1 cellular context compared by ENCODE assay signal in genomic region chr9:92138157-92138959, GRCh38.
TF ChIP-seq lines count a peak whose summit lies in the region.

No MANE protein-coding gene starts in this region.

TF ChIP-seq in HCT116, 20 proteins besides CTCF, POLR2A, EP300 and RAD21 (continued from another document):
- TF ChIP-seq REST (IDR thresholded peaks at IDR 0.05; ENCODE audit: low read depth) = no peak
